In the genomic region with DNA sequence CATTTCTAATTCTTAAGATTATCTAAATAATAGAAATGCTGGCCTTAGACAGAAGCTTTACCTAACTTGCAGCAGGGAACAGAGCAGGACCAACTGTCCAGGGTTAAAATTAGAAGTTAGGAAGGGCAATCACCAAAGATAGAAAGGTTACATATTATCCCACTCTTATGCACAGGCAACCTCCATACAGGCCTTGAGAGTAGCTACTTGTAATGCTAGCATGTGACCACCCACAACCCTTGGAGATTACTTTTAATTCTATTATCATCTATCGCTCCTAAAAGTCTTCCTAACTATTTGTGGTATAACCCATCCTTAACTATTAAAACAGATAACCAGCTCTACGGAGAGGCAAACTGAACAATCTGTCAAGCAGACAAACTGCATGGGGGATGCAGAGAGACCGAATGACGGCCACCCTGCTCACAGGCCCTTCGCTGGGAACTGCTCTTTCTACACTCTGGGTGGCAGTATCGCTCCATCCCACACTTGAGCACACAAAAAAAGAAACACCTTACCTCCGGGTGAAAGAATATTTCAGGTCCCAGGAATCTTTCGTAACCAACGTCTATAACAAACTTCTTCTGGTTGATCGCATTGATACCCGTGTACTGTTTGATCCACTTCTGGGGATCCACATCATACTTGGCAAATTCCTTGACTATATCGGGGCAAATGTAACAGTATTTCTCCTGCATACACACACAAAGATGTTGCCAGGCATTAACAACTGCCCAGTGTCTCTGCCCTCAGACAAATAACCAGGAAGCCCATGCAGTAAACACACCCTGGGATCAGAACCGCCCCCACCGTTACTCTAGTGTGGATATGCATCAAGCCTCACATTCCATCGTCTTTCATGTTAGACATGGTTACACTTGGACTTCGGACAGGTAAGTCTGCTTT, we compare ENCODE assay signal across 8 cellular contexts. TPM values are rescaled to one million over a fixed set of nuclear protein-coding genes. Genes with fewer than 3 reads are reported as not detected.
DNase-seq lines count a peak whose midpoint lies in the region; ATAC-seq, FAIRE-seq and TF ChIP-seq lines count a peak whose summit lies in the region.
"Not testable (repeated sequence)": the region's sequence is repeated elsewhere in the genome, so short reads cannot be mapped to it uniquely, and the experiment has no call there.

No MANE protein-coding gene starts in this region.

- H2BK120ac ChIP-seq in H1 (replicated peaks; ENCODE audit: low read depth, low read length), result not testable (repeated sequence)

- not testable (repeated sequence) for H4K91ac ChIP-seq in H1 (replicated peaks; ENCODE audit: insufficient read length, low read length)

- peak; percentile 65 to 67 for TF ChIP-seq RAD21 in H1 (IDR thresholded peaks at IDR 0.05 in 1 of 2, conservative IDR thresholded peaks at IDR 0.05 in 1 of 2; ENCODE audit: low read depth in 2 of 2, low read length in 2 of 2)

- not testable (repeated sequence) for H3K14ac ChIP-seq in H1 (ENCODE audit: insufficient read length)

- not testable (repeated sequence) for TF ChIP-seq EP300 in H1 (IDR thresholded peaks at IDR 0.05; ENCODE audit: borderline replicate concordance in 1 of 2, low read depth in 2 of 2, low read length in 2 of 2)

- not testable (repeated sequence) for H3K9ac ChIP-seq in Karpas-422 (ENCODE audit: low read length); H1 (replicated peaks in 1 of 4; ENCODE audit: extremely low read depth in 1 of 4, low read depth in 3 of 4, low read length in 3 of 4)

- not testable (repeated sequence) for BruUV-seq in PC-9 (replicated peaks; lab: Mats Ljungman, UMichigan)

- CTCF ChIA-PET in PC-9 (lab: Charles Lee), result not testable (repeated sequence)
- CTCF ChIA-PET in H1 (lab: Charles Lee; ENCODE audit: partially characterized antibody), result interaction anchor here (0.6 to 2.4 kb wide), 17 partner anchors 10 to 469 kb away, joined by 3 to 6 read pairs (median 4); no protein-coding TSS in a partner anchor

- H3K79me1 ChIP-seq in H1 (ENCODE audit: low read depth, low read length), result not testable (repeated sequence)

- peaks cover 10% of the 10 kb centered on the region for H3K36me3 Mint-ChIP-seq in activated T-cell treated with anti-CD3 and anti-CD28 coated beads, Interleukin-2, amount 50 U/mL, for 24 hours (ENCODE audit: low read depth)

- H3K79me2 ChIP-seq in Karpas-422 (ENCODE audit: low read length); PC-9 (ENCODE audit: low read depth); H1 (ENCODE audit: control insufficient read depth in 1 of 2, insufficient read depth in 2 of 2, low read length in 2 of 2): not testable (repeated sequence)

- H3K4me1 Mint-ChIP-seq in activated T-cell treated with anti-CD3 and anti-CD28 coated beads, Interleukin-2, amount 50 U/mL, for 24 hours (ENCODE audit: low read depth), result not testable (repeated sequence)

- H3K23ac ChIP-seq in H1 (ENCODE audit: insufficient read length), result not testable (repeated sequence)

- not testable (repeated sequence) for H3K4me3 ChIP-seq in Karpas-422 (ENCODE audit: low read length); PC-9; H1 (ENCODE audit: extremely low read depth in 1 of 4, insufficient read depth in 2 of 4, low read depth in 3 of 4, low read length in 4 of 4); right lobe of liver

- not testable (repeated sequence) for H3F3A ChIP-seq in PC-9 (ENCODE audit: insufficient read depth, low read depth)

- not testable (repeated sequence) for H3K23me2 ChIP-seq in H1 (ENCODE audit: low read depth, low read length)

- H2BK15ac ChIP-seq in H1 (ENCODE audit: low read length), result not testable (repeated sequence)

- not testable (repeated sequence) for H3K4me3 Mint-ChIP-seq in activated T-cell treated with anti-CD3 and anti-CD28 coated beads, Interleukin-2, amount 50 U/mL, for 24 hours

- not testable (repeated sequence) for H3K9me3 ChIP-seq in Karpas-422 (ENCODE audit: low read length); PC-9 (ENCODE audit: insufficient read depth, low read depth); H1 (ENCODE audit: insufficient read depth in 2 of 2, low read depth in 1 of 2, low read length in 1 of 2); right lobe of liver

- not testable (repeated sequence) for H3K18ac ChIP-seq in H1 (ENCODE audit: extremely low read depth, low read length)

- H4K5ac ChIP-seq in H1 (ENCODE audit: insufficient read length, low read depth, low read length), result not testable (repeated sequence)

- not testable (repeated sequence) for H3K27ac ChIP-seq in Karpas-422 (ENCODE audit: low read length); PC-9; H1 (ENCODE audit: low read depth, low read length); right lobe of liver

- H3K27me3 ChIP-seq in Karpas-422 (ENCODE audit: low read length); PC-9 (ENCODE audit: insufficient read depth, low read depth); H1 (replicated peaks in 1 of 4; ENCODE audit: control insufficient read depth in 3 of 4, extremely low read depth in 1 of 4, insufficient read depth in 3 of 4, low read length in 3 of 4); right lobe of liver: not testable (repeated sequence)

- not testable (repeated sequence) for H3K27me3 Mint-ChIP-seq in activated T-cell treated with anti-CD3 and anti-CD28 coated beads, Interleukin-2, amount 50 U/mL, for 24 hours

- not testable (repeated sequence) for H2BK5ac ChIP-seq in H1 (ENCODE audit: low read depth, low read length)

- not testable (repeated sequence) for H3K9me3 Mint-ChIP-seq in activated T-cell treated with anti-CD3 and anti-CD28 coated beads, Interleukin-2, amount 50 U/mL, for 24 hours

- POLR2A ChIA-PET in PC-9 (lab: Charles Lee; ENCODE audit: unreplicated experiment); H1 (lab: Charles Lee; ENCODE audit: partially characterized antibody): not testable (repeated sequence)

- H3K27ac Mint-ChIP-seq in activated T-cell treated with anti-CD3 and anti-CD28 coated beads, Interleukin-2, amount 50 U/mL, for 24 hours, result not testable (repeated sequence)

- not testable (repeated sequence) for H4K8ac ChIP-seq in H1 (ENCODE audit: extremely low read depth, insufficient read depth, low read length)

- not testable (repeated sequence) for H2BK20ac ChIP-seq in H1 (ENCODE audit: low read length)

- peak; percentile 90 for FAIRE-seq in H1 (lab: Jason Lieb, UNC)

- ATAC-seq in GM19395 (IDR thresholded peaks at IDR 0.05; ENCODE audit: unreplicated experiment) (peak; percentile 88), right lobe of liver (peak; percentile 92 to 97 (median 94))

- H3K36me3 ChIP-seq in Karpas-422 (ENCODE audit: insufficient read depth, low read length); PC-9 (ENCODE audit: low read depth); H1 (ENCODE audit: control insufficient read depth in 2 of 4, insufficient read depth in 4 of 4, low read length in 3 of 4); right lobe of liver: not testable (repeated sequence)

- H4K20me1 ChIP-seq in Karpas-422 (ENCODE audit: insufficient read depth, low read depth, low read length); PC-9 (ENCODE audit: insufficient read depth); H1 (replicated peaks in 1 of 2; ENCODE audit: control insufficient read depth in 1 of 2, insufficient read depth in 2 of 2, low read length in 2 of 2): not testable (repeated sequence)

- DNase-seq in CD1c-positive myeloid dendritic cell (ENCODE audit: extremely low spot score) (peak; percentile 5), Karpas-422 (peak; percentile 53), PC-9 (peak; percentile 47 to 48)
- peak; percentile 43 for DNase-seq in activated T-cell treated with anti-CD3 and anti-CD28 coated beads, Interleukin-2, amount 50 U/mL, for 24 hours
- DNase-seq in H1 (ENCODE audit: low read depth in 1 of 2, low spot score in 2 of 2); right lobe of liver: not testable (repeated sequence)
- DNase-seq in stimulated activated CD4-positive, alpha-beta T cell treated with anti-CD3 and anti-CD28 coated beads, Interleukin-12 subunit alpha, Interleukin-12 subunit beta, amount 100 ng/mL, for 4 hours, result peak; percentile 16

- H2AK5ac ChIP-seq in H1 (ENCODE audit: low read depth, low read length), result not testable (repeated sequence)

- not testable (repeated sequence) for H2BK12ac ChIP-seq in H1 (ENCODE audit: low read depth, low read length)

- not testable (repeated sequence) for H3K9me2 ChIP-seq in Karpas-422 (replicated peaks; ENCODE audit: insufficient read depth, low read length); PC-9 (ENCODE audit: insufficient read depth)

- H2AFZ ChIP-seq in Karpas-422 (ENCODE audit: low read length); PC-9; H1 (ENCODE audit: low read length): not testable (repeated sequence)

- H3K56ac ChIP-seq in H1 (replicated peaks; ENCODE audit: insufficient read length, low read depth, low read length), result not testable (repeated sequence)

- WGBS in H1 (ENCODE audit: extremely low coverage in 1 of 2, insufficient coverage in 1 of 2, insufficient read length in 1 of 2, insufficient replicate concordance in 2 of 2, low coverage in 1 of 2, low lambda C conversion rate in 2 of 2, missing lambda C conversion rate in 1 of 2), 2 experiments, result 49% methylated on average over 16 of the region's 16 CpGs; no CpG with 5 or more reads in 1 of the 2 experiments
- WGBS in right lobe of liver (ENCODE audit: insufficient coverage, low coverage, low lambda C conversion rate, missing lambda C conversion rate), result 9% methylated on average over 14 of the region's 16 CpGs

- intact Hi-C loops in PC-9 (cut with micrococcal nuclease; ENCODE audit: unreplicated experiment), result loop anchor here (1.0 to 10.0 kb wide), 3 partner anchors 135 to 889 kb away; no protein-coding TSS in a partner anchor
- intact Hi-C loops in right lobe of liver (cut with DNase I), result not testable (repeated sequence)

- TF ChIP-seq POLR2A in H1 (IDR thresholded peaks at IDR 0.05; ENCODE audit: control extremely low read depth in 1 of 2, low read depth in 2 of 2, low read length in 2 of 2); right lobe of liver (IDR thresholded peaks at IDR 0.05): not testable (repeated sequence)

- TF ChIP-seq CTCF in PC-9 (conservative IDR thresholded peaks at IDR 0.05) (peak; percentile 73), H1 (IDR thresholded peaks at IDR 0.05; ENCODE audit: control extremely low read depth in 1 of 3, insufficient read depth in 1 of 3, low read depth in 1 of 3, low read length in 3 of 3) (peak; percentile 44 to 53 (median 48)), right lobe of liver (IDR thresholded peaks at IDR 0.05) (peak; percentile 51 to 65 (median 62))

- H3K4me1 ChIP-seq in Karpas-422 (ENCODE audit: low read length); PC-9 (replicated peaks; ENCODE audit: insufficient read depth); H1 (replicated peaks in 1 of 4; ENCODE audit: control insufficient read depth in 3 of 4, insufficient read depth in 4 of 4, low read length in 3 of 4); right lobe of liver: not testable (repeated sequence)

- not testable (repeated sequence) for H3K4ac ChIP-seq in H1 (replicated peaks; ENCODE audit: insufficient read length, low read depth, low read length)

- H3K4me2 ChIP-seq in Karpas-422 (ENCODE audit: low read depth, low read length, poor library complexity, severe bottlenecking); PC-9; H1 (ENCODE audit: insufficient read depth in 1 of 2, low read depth in 2 of 2, low read length in 2 of 2): not testable (repeated sequence)

RNA-seq across cellular contexts. Expression of a gene that starts 37.1 kb away (rescaled TPM):
- 4.1 and 16.5 TPM in 2 replicates for total RNA-seq in Karpas-422 (2014; rRNA removed; shearing (Covaris generic); ENCODE audit: low replicate concordance)
- total RNA-seq in PC-9 (2021), result 34.8 and 42.3 TPM in 2 replicates
- 0.73 and 1.0 TPM in 2 replicates for total RNA-seq in H1 (2021; fragmentation: NEBNext Ultra II Directional; extraction: Animal tissue kit (Norgen Biotek cat#: 25700))
- 44.8 and 72.4 TPM in 2 replicates for polyA plus RNA-seq in H1 (2011; rRNA removed)
- 40.2 TPM for polyA plus RNA-seq in H1 (2011; cell fraction: cytosol; rRNA removed)
- polyA plus RNA-seq in H1 (2011; cell fraction: nucleus; rRNA removed), result 36.1 TPM
- polyA plus RNA-seq in H1 (2012, experiment 1 of 2), result 12.3 to 27.6 TPM (median 25.8 TPM) in 4 replicates
- 31.8 TPM for polyA plus RNA-seq in H1 (2012, experiment 2 of 2)
- 0.34 TPM for polyA plus RNA-seq in H1 (2013, experiment 1 of 2)
- polyA plus RNA-seq in H1 (2013, experiment 2 of 2), result 0.42 TPM
- polyA minus RNA-seq in H1 (2011; rRNA and poly(A)+ RNA removed), result 14.4 and 19.1 TPM in 2 replicates
- polyA minus RNA-seq in H1 (2011; cell fraction: cytosol; rRNA and poly(A)+ RNA removed), result 27.4 TPM
- polyA minus RNA-seq in H1 (2011; cell fraction: nucleus; rRNA and poly(A)+ RNA removed), result 16.0 TPM
- total RNA-seq in right lobe of liver, result 10 to 100 TPM; 13.0 to 33.0 (median 19.1) TPM

RNA-seq across cellular contexts. Expression of a gene that starts 37.2 kb away (rescaled TPM):
- 0.48 and 13.8 TPM in 2 replicates for total RNA-seq in Karpas-422 (2014; rRNA removed; shearing (Covaris generic); ENCODE audit: low replicate concordance)
- total RNA-seq in PC-9 (2021), result 24.1 and 34.5 TPM in 2 replicates
- 0.84 TPM in 1 of 2 replicates, not detected in the other for total RNA-seq in H1 (2021; fragmentation: NEBNext Ultra II Directional; extraction: Animal tissue kit (Norgen Biotek cat#: 25700))
- 0.78 and 1.5 TPM in 2 replicates for polyA plus RNA-seq in H1 (2011; rRNA removed)
- polyA plus RNA-seq in H1 (2011; cell fraction: cytosol; rRNA removed), result 1.3 TPM
- 1.6 TPM for polyA plus RNA-seq in H1 (2011; cell fraction: nucleus; rRNA removed)
- 0.98 to 2.0 TPM (median 1.4 TPM) in 4 replicates for polyA plus RNA-seq in H1 (2012, experiment 1 of 2)
- polyA plus RNA-seq in H1 (2012, experiment 2 of 2), result 0.75 TPM
- not detected for polyA plus RNA-seq in H1 (2013, experiment 1 of 2)
- 0.07 TPM for polyA plus RNA-seq in H1 (2013, experiment 2 of 2)
- 2.5 and 6.1 TPM in 2 replicates for polyA minus RNA-seq in H1 (2011; rRNA and poly(A)+ RNA removed)
- polyA minus RNA-seq in H1 (2011; cell fraction: cytosol; rRNA and poly(A)+ RNA removed), result 1.9 TPM
- polyA minus RNA-seq in H1 (2011; cell fraction: nucleus; rRNA and poly(A)+ RNA removed), result 15.5 TPM
- 10 to 100 TPM; 30.0 to 36.5 (median 32.7) TPM for total RNA-seq in right lobe of liver

RNA-seq across cellular contexts. Expression of a gene that starts 55.3 kb away (rescaled TPM):
- total RNA-seq in Karpas-422 (2014; rRNA removed; shearing (Covaris generic); ENCODE audit: low replicate concordance), result not detected in 2 replicates
- total RNA-seq in PC-9 (2021) (not detected in 2 replicates), right lobe of liver (100 to 1,000 TPM; 552 to 948 (median 788) TPM)
- total RNA-seq in H1 (2021; fragmentation: NEBNext Ultra II Directional; extraction: Animal tissue kit (Norgen Biotek cat#: 25700)), result 254 and 264 TPM in 2 replicates
- polyA plus RNA-seq in H1 (2011; rRNA removed), result 441 and 483 TPM in 2 replicates
- 569 TPM for polyA plus RNA-seq in H1 (2011; cell fraction: cytosol; rRNA removed)
- 327 TPM for polyA plus RNA-seq in H1 (2011; cell fraction: nucleus; rRNA removed)
- polyA plus RNA-seq in H1 (2012, experiment 1 of 2), result 326 to 515 TPM (median 467 TPM) in 4 replicates
- polyA plus RNA-seq in H1 (2012, experiment 2 of 2), result 519 TPM
- polyA plus RNA-seq in H1 (2013, experiment 1 of 2), result 191 TPM
- polyA plus RNA-seq in H1 (2013, experiment 2 of 2), result 244 TPM
- polyA minus RNA-seq in H1 (2011; rRNA and poly(A)+ RNA removed), result 29.0 and 37.7 TPM in 2 replicates
- polyA minus RNA-seq in H1 (2011; cell fraction: cytosol; rRNA and poly(A)+ RNA removed), result 63.9 TPM
- 52.1 TPM for polyA minus RNA-seq in H1 (2011; cell fraction: nucleus; rRNA and poly(A)+ RNA removed)

Comparison
In these comparisons a context has a peak if more than half of its experiments do, and no peak if none do; other contexts are left out.
1. RNA of a gene that starts 55.3 kb away (total RNA-seq): 552 to 948 TPM in right lobe of liver and 254 to 264 TPM in H1; not detected in PC-9 and not detected in Karpas-422; every median in the first group is over 100 times any median in the second.
2. Peak in every context shown above with its lines, with median percentiles within 50 percentile points of each other: CTCF ChIP-seq.